16 cellular contexts compared by ENCODE assay signal in the genomic region with DNA sequence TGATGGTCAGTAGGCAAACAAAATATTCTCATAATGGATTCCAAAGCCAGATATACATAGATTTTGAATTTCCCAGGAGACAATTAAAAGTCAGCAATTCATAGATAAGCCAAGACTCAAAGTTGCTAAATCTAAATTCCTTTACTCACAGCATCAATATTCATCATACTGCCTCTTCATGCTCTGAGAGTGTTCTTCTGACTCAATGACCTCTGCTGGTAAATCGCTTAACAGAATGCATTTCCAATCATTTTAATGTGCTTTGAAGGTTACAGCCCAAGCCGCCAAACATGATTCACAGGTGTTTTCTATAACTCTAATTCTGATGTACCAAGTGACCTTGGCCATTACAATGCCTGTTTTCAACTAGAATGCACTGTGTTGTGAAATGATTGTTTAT. TPM values are rescaled to one million over a fixed set of nuclear protein-coding genes. Genes with fewer than 3 reads are reported as not detected.
DNase-seq lines count a peak whose midpoint lies in the region; ATAC-seq and TF ChIP-seq lines count a peak whose summit lies in the region.
"Had no signal": no experiment of that assay in that cellular context is flagged by ENCODE, and none has a peak within 500 bp of the region (broad histone marks: within the 10 kb centered on the region; RNA-seq: fewer than 3 reads in every experiment).

No MANE protein-coding gene starts in this region.

- CTCF ChIA-PET in PC-9 (lab: Charles Lee) = no interaction called here

- no peak overlapping the region for H3K4me3 ChIP-seq in AG10803 (ENCODE audit: low read length)
- no peak overlapping the region for H3K4me3 ChIP-seq in PC-9
- H3K4me3 ChIP-seq: BLaER1 had no signal

- H2AFZ ChIP-seq in PC-9 = no peak overlapping the region

- peaks cover 5% of the 10 kb centered on the region; the same call in 1 of the 2 replicates for H3K9me3 ChIP-seq in PC-9 (ENCODE audit: insufficient read depth, low read depth)
- H3K9me3 ChIP-seq: BLaER1, Caco-2 had no signal

- ATAC-seq in HG03354 (IDR thresholded peaks at IDR 0.05; ENCODE audit: poor library complexity, severe bottlenecking, unreplicated experiment) = no peak

- H3K36me3 Mint-ChIP-seq in neural crest cell (ENCODE audit: low read depth) = no peaks in the 10 kb centered on the region
- H3K36me3 Mint-ChIP-seq: CD8-positive, alpha-beta memory T cell had no signal

- H3K4me2 ChIP-seq in PC-9 = 0 out of 2 replicates have a peak overlapping the region, but pooled peaks have one; percentile 27
- H3K4me2 ChIP-seq: BLaER1 had no signal

- no peak overlapping the region for H3K4me3 Mint-ChIP-seq in neural crest cell
- H3K4me3 Mint-ChIP-seq: CD8-positive, alpha-beta memory T cell had no signal

- H3K27ac Mint-ChIP-seq in neural crest cell (ENCODE audit: unreplicated experiment) = peak overlapping the region; percentile 13

- H3K4me1 Mint-ChIP-seq in neural crest cell = peaks cover 18% of the 10 kb centered on the region
- H3K4me1 Mint-ChIP-seq: CD8-positive, alpha-beta memory T cell had no signal

- intact Hi-C loops in PC-9 (cut with micrococcal nuclease; ENCODE audit: unreplicated experiment) = no loop called here

- peaks cover 24% of the 10 kb centered on the region for H3K4me1 ChIP-seq in PC-9 (replicated peaks; ENCODE audit: insufficient read depth)
- H3K4me1 ChIP-seq: Caco-2 had no signal

- no peaks in the 10 kb centered on the region for H3K9me2 ChIP-seq in PC-9 (ENCODE audit: insufficient read depth)

- H3K27ac ChIP-seq in PC-9 (no peak overlapping the region), epithelial cell of prostate (peak overlapping the region; percentile 76)
- H3K27ac ChIP-seq: 22Rv1, BLaER1, HL-60 had no signal

- TF ChIP-seq CTCF in AG10803 (conservative IDR thresholded peaks at IDR 0.05; ENCODE audit: low read length) (no peak), PC-9 (conservative IDR thresholded peaks at IDR 0.05) (no peak), neural crest cell (conservative IDR thresholded peaks at IDR 0.05) (no peak)

- peaks cover 26% of the 10 kb centered on the region for H3F3A ChIP-seq in PC-9 (ENCODE audit: insufficient read depth, low read depth)

- H3K27me3 ChIP-seq in PC-9 (ENCODE audit: insufficient read depth, low read depth) = no peaks in the 10 kb centered on the region
- H3K27me3 ChIP-seq: BLaER1 had no signal

- DNase-seq in AG10803 (ENCODE audit: low read depth) = peak; percentile 57
- DNase-seq in PC-9 = no peak
- DNase-seq in epithelial cell of prostate (ENCODE audit: low read depth, low spot score) = no peak
- DNase-seq in neural crest cell (ENCODE audit: low read depth, low spot score) = no peak
- no peak for DNase-seq in NCI-H82 treated with DMSO at 0.1 percent for 48 hours (lab: John Stamatoyannopoulos, UW; ENCODE audit: unreplicated experiment)
- no peak for DNase-seq in NCI-H2196 treated with DMSO at 0.1 percent for 48 hours (lab: John Stamatoyannopoulos, UW; ENCODE audit: unreplicated experiment)
- DNase-seq in OCI-M1 (lab: John Stamatoyannopoulos, UW) = no peak
- DNase-seq: AML-193; Caco-2; CD8-positive, alpha-beta memory T cell; DND-41; GDM1 had no signal

- no peaks in the 10 kb centered on the region for H3K27me3 Mint-ChIP-seq in neural crest cell (ENCODE audit: low read depth)
- H3K27me3 Mint-ChIP-seq: CD8-positive, alpha-beta memory T cell had no signal

- H3K9me3 Mint-ChIP-seq in neural crest cell = no peaks in the 10 kb centered on the region
- H3K9me3 Mint-ChIP-seq: CD8-positive, alpha-beta memory T cell had no signal

- H3K79me2 ChIP-seq in PC-9 (ENCODE audit: low read depth) = no peaks in the 10 kb centered on the region

- POLR2A ChIA-PET in PC-9 (lab: Charles Lee; ENCODE audit: unreplicated experiment) = no interaction called here

- no peaks in the 10 kb centered on the region for H3K36me3 ChIP-seq in PC-9 (ENCODE audit: low read depth)
- H3K36me3 ChIP-seq: BLaER1 had no signal

- BruUV-seq in PC-9 (replicated peaks; lab: Mats Ljungman, UMichigan) = no TSS peak

- no peaks in the 10 kb centered on the region for H4K20me1 ChIP-seq in PC-9 (ENCODE audit: insufficient read depth)
- H4K20me1 ChIP-seq: BLaER1 had no signal

RNA-seq across cellular contexts. Expression of a gene that starts 24.2 kb away (rescaled TPM):
- total RNA-seq in PC-9 (2021) = 28.1 and 31.7 TPM in 2 replicates
- 63.9 and 69.0 TPM in 2 replicates for total RNA-seq in neural crest cell
